ENCODE assay signal across 8 cellular contexts in genomic region chr2:219689676-219690628, GRCh38.
A peak's percentile ranks its signal among the peaks of the same experiment; 100 is the strongest.
DNase-seq lines count a peak whose midpoint lies in the region; ATAC-seq and TF ChIP-seq lines count a peak whose summit lies in the region.

No MANE protein-coding gene starts in this region.

- CTCF ChIA-PET in activated CD8-positive, alpha-beta T cell treated with anti-CD3 and anti-CD28 coated beads, Interleukin-2, amount 10 ng/mL, durations not matched to agents 7 days and 5 days (lab: Charles Lee) = interaction anchor here (0.8 to 2.6 kb wide), 19 partner anchors 9 to 194 kb away, joined by 3 to 18 read pairs (median 3); partner anchors contain the start of genes CHPF and TMEM198

- H3K4me3 ChIP-seq in fibroblast of villous mesenchyme (ENCODE audit: low read depth, low read length) = no peak overlapping the region

- no peaks in the 10 kb centered on the region for H3K36me3 Mint-ChIP-seq in activated CD8-positive, alpha-beta T cell treated with anti-CD3 and anti-CD28 coated beads, Interleukin-2, amount 10 ng/mL, durations not matched to agents 7 days and 5 days (ENCODE audit: low read depth)
- no peaks in the 10 kb centered on the region for H3K36me3 Mint-ChIP-seq in osteocyte (ENCODE audit: unreplicated experiment)

- H3K27me3 Mint-ChIP-seq in activated CD8-positive, alpha-beta T cell treated with anti-CD3 and anti-CD28 coated beads, Interleukin-2, amount 10 ng/mL, durations not matched to agents 7 days and 5 days (ENCODE audit: low read depth) = peaks cover 11% of the 10 kb centered on the region
- peaks cover 7% of the 10 kb centered on the region for H3K27me3 Mint-ChIP-seq in osteocyte (ENCODE audit: unreplicated experiment)

- DNase-seq in activated T-cell treated with anti-CD3 and anti-CD28 coated beads for 4 hours = peak; percentile 29
- no peak for DNase-seq in activated T-cell treated with anti-CD3 and anti-CD28 coated beads, Interleukin-2, amount 50 U/mL, for 1 hour
- peak; percentile 52 for DNase-seq in NCI-H226
- peak; percentile 67 for DNase-seq in activated CD8-positive, alpha-beta T cell treated with anti-CD3 and anti-CD28 coated beads, Interleukin-2, amount 10 ng/mL, durations not matched to agents 7 days and 5 days
- peak; percentile 81 for DNase-seq in fibroblast of villous mesenchyme (ENCODE audit: low read depth)
- DNase-seq in osteocyte (ENCODE audit: extremely low spot score, unreplicated experiment) = no peak

- H3K27ac Mint-ChIP-seq in activated CD8-positive, alpha-beta T cell treated with anti-CD3 and anti-CD28 coated beads, Interleukin-2, amount 10 ng/mL, durations not matched to agents 7 days and 5 days = no peak overlapping the region
- H3K27ac Mint-ChIP-seq in osteocyte (ENCODE audit: unreplicated experiment) = no peak overlapping the region

- ATAC-seq in HG02678 (IDR thresholded peaks at IDR 0.05; ENCODE audit: unreplicated experiment) (peak; percentile 35), GM19467 (IDR thresholded peaks at IDR 0.05; ENCODE audit: unreplicated experiment) (no peak)
- peak; percentile 52 for ATAC-seq in activated CD8-positive, alpha-beta T cell treated with anti-CD3 and anti-CD28 coated beads, Interleukin-2, amount 10 ng/mL, durations not matched to agents 7 days and 5 days

- POLR2A ChIA-PET in activated CD8-positive, alpha-beta T cell treated with anti-CD3 and anti-CD28 coated beads, Interleukin-2, amount 10 ng/mL, durations not matched to agents 7 days and 5 days (lab: Charles Lee) = no interaction called here

- no peaks in the 10 kb centered on the region for H3K9me3 Mint-ChIP-seq in activated CD8-positive, alpha-beta T cell treated with anti-CD3 and anti-CD28 coated beads, Interleukin-2, amount 10 ng/mL, durations not matched to agents 7 days and 5 days (ENCODE audit: insufficient read depth)
- H3K9me3 Mint-ChIP-seq in osteocyte (ENCODE audit: unreplicated experiment) = no peaks in the 10 kb centered on the region

- H3K4me1 Mint-ChIP-seq in activated CD8-positive, alpha-beta T cell treated with anti-CD3 and anti-CD28 coated beads, Interleukin-2, amount 10 ng/mL, durations not matched to agents 7 days and 5 days (ENCODE audit: low read depth) = peaks cover 10% of the 10 kb centered on the region
- peaks cover 38% of the 10 kb centered on the region for H3K4me1 Mint-ChIP-seq in osteocyte (ENCODE audit: unreplicated experiment)

- no peak overlapping the region for H3K4me3 Mint-ChIP-seq in activated CD8-positive, alpha-beta T cell treated with anti-CD3 and anti-CD28 coated beads, Interleukin-2, amount 10 ng/mL, durations not matched to agents 7 days and 5 days
- H3K4me3 Mint-ChIP-seq in osteocyte (ENCODE audit: unreplicated experiment) = no peak overlapping the region

- peak; percentile 57 for TF ChIP-seq CTCF in fibroblast of villous mesenchyme (IDR thresholded peaks at IDR 0.05; ENCODE audit: insufficient read depth, low read depth, low read length)
- TF ChIP-seq CTCF in osteocyte (IDR thresholded peaks at IDR 0.05) = peak; percentile 80

Comparison
In these comparisons a context has a peak if more than half of its experiments do, and no peak if none do; other contexts are left out.
1. DNase-seq: peak in activated T-cell treated with anti-CD3 and anti-CD28 coated beads for 4 hours (single experiment), NCI-H226 (single experiment), activated CD8-positive, alpha-beta T cell treated with anti-CD3 and anti-CD28 coated beads, Interleukin-2, amount 10 ng/mL, durations not matched to agents 7 days and 5 days (single experiment) and fibroblast of villous mesenchyme (single experiment); none in activated T-cell treated with anti-CD3 and anti-CD28 coated beads, Interleukin-2, amount 50 U/mL, for 1 hour (single experiment) and osteocyte (single experiment).